In genomic region chr5:51806677-51807076, GRCh38 we compare ENCODE assay signal across 22 cellular contexts.
"Had no signal": no experiment of that assay in that cellular context is flagged by ENCODE, and none has a peak within 500 bp of the region (broad histone marks: within the 10 kb centered on the region; RNA-seq: fewer than 3 reads in every experiment).

No MANE protein-coding gene starts in this region.

- H3K4me2 ChIP-seq: hepatocyte, smooth muscle cell had no signal

- H3K4me1 ChIP-seq: left lung, lower lobe of right lung, right atrium auricular region, right lobe of liver, tibial nerve, uterus had no signal

- H3K79me2 ChIP-seq: hepatocyte had no signal

- H3K36me3 ChIP-seq: left lung, lower lobe of right lung, ovary, right atrium auricular region, right lobe of liver, tibial nerve, uterus had no signal

- ATAC-seq: left cardiac atrium; left lung; lower lobe of right lung; natural killer cell; right lobe of liver; stimulated activated memory B cell treated with anti-CD40 and anti-IgM and Interleukin-4, amounts not matched to agents 10 μg/mL and 1 μg/mL and 100 μg/mL, for 72 hours; stimulated activated naive CD8-positive, alpha-beta T cell treated with anti-CD3 and anti-CD28 coated beads, Interleukin-15, amount 100 ng/mL, for 72 hours had no signal

- DNase-seq: islet precursor cell; left cardiac atrium; left lung; lower lobe of right lung; mesendoderm; naive B cell; natural killer cell; ovary; right lobe of liver; stimulated activated CD4-positive, alpha-beta T cell treated with anti-CD3 and anti-CD28 coated beads, Interleukin-1b, Interleukin-23, amount 100 ng/mL, for 48 hours; stimulated activated CD4-positive, alpha-beta T cell treated with anti-CD3 and anti-CD28 coated beads, Interleukin-2, amount 100 ng/mL, for 48 hours; stimulated activated CD4-positive, alpha-beta T cell treated with anti-CD3 and anti-CD28 coated beads, Interleukin-4, amount 100 ng/mL, for 4 hours; stimulated activated CD8-positive, alpha-beta memory T cell treated with anti-CD3 and anti-CD28 coated beads, Interleukin-4, amount 100 ng/mL, for 48 hours; stimulated activated naive CD4-positive, alpha-beta T cell treated with Interleukin-2 at 50 U/mL for 16 hours; stimulated activated naive CD8-positive, alpha-beta T cell treated with anti-CD3 and anti-CD28 coated beads, Interleukin-15, amount 100 ng/mL, for 72 hours; substantia nigra; uterus had no signal

- H3K27me3 ChIP-seq: hepatocyte, left lung, ovary, right atrium auricular region, right lobe of liver, tibial nerve, uterus had no signal

- H3K4me3 ChIP-seq: hepatocyte, left lung, lower lobe of right lung, ovary, right atrium auricular region, right lobe of liver, smooth muscle cell, tibial nerve, uterus had no signal

- H3K27ac ChIP-seq: hepatocyte, left lung, lower lobe of right lung, ovary, right atrium auricular region, right lobe of liver, tibial nerve, uterus had no signal

- H2AFZ ChIP-seq: hepatocyte had no signal

- H3K9me3 ChIP-seq: left lung, lower lobe of right lung, ovary, right atrium auricular region, right lobe of liver, tibial nerve, uterus had no signal
